Comparison of ENCODE assay signal across 20 cellular contexts in the genomic region with DNA sequence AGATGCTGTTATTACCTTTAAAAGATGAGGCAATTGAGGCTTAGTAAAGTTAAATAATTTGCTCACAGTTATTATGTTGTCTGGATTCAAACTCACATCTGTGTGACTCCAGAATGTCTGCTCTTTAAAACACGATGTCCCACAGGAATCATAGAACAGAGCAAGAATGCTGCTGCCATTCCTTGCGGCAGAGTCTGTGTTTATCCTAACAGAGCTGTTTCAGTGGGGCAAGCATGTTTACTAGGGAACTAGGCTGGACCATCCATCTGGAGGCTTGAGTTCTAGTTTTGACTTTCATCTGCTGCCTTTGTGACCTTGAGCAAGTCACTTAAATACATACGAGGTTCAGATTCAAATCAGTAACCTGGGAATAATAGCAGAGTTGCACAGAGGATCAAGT.
DNase-seq lines count a peak whose midpoint lies in the region; TF ChIP-seq lines count a peak whose summit lies in the region.
"Had no signal": no experiment of that assay in that cellular context is flagged by ENCODE, and none has a peak within 500 bp of the region (broad histone marks: within the 10 kb centered on the region; RNA-seq: fewer than 3 reads in every experiment).

No MANE protein-coding gene starts in this region.

- H3K27me3 ChIP-seq in BLaER1 (no peaks in the 10 kb centered on the region), adipocyte (replicated peaks; ENCODE audit: control insufficient read depth, insufficient read depth, low read length) (no peaks in the 10 kb centered on the region)

- peak overlapping the region; percentile 99 for H3K27ac Mint-ChIP-seq in glutamatergic neuron (ENCODE audit: unreplicated experiment)
- H3K27ac Mint-ChIP-seq: B cell had no signal

- DNase-seq in NCI-H2171 treated with DMSO at 0.1 percent for 48 hours (lab: John Stamatoyannopoulos, UW): peak; percentile 32
- DNase-seq in NCI-H2171 (lab: John Stamatoyannopoulos, UW): no peak
- peak; percentile 38 for DNase-seq in adipocyte (ENCODE audit: low read depth)
- no peak for DNase-seq in glutamatergic neuron
- DNase-seq in stimulated activated CD4-positive, alpha-beta T cell treated with anti-CD3 and anti-CD28 coated beads, Interleukin-12 subunit alpha, Interleukin-12 subunit beta, amount 100 ng/mL, for 4 hours: no peak
- DNase-seq in substantia nigra (lab: John Stamatoyannopoulos, UW): no peak
- DNase-seq in glomerular visceral epithelial cell (ENCODE audit: extremely low spot score): no peak
- DNase-seq: C1 segment of cervical spinal cord; Calu3; CD4-positive, alpha-beta memory T cell; COR-L47; DMS53; DMS79 treated with DMSO at 0.1 percent for 48 hours; GF-D8; GM23248; H7; HCEC 1CT had no signal

- H3K36me3 Mint-ChIP-seq in glutamatergic neuron (ENCODE audit: unreplicated experiment): no peaks in the 10 kb centered on the region
- H3K36me3 Mint-ChIP-seq: CD4-positive, alpha-beta memory T cell had no signal

- peak overlapping the region; percentile 8; the same call in 1 of the 2 replicates for H3K27ac ChIP-seq in BLaER1
- H3K27ac ChIP-seq in substantia nigra (ENCODE audit: low read depth, low read length, poor library complexity, severe bottlenecking): no peak overlapping the region
- H3K27ac ChIP-seq: 22Rv1, GM23248 had no signal

- H3K4me1 ChIP-seq in BLaER1 (peaks cover 53% of the 10 kb centered on the region), adipocyte (ENCODE audit: control insufficient read depth, insufficient read depth, low read length) (peaks cover 10% of the 10 kb centered on the region)

- no peak overlapping the region for H3K4me3 ChIP-seq in BLaER1
- H3K4me3 ChIP-seq in adipocyte (ENCODE audit: low read length): no peak overlapping the region
- H3K4me3 ChIP-seq: GM23248 had no signal

- H3K9me3 Mint-ChIP-seq in glutamatergic neuron (ENCODE audit: unreplicated experiment): peaks cover 10% of the 10 kb centered on the region
- H3K9me3 Mint-ChIP-seq: CD4-positive, alpha-beta memory T cell had no signal

- peaks cover 8% of the 10 kb centered on the region for H3K27me3 Mint-ChIP-seq in glutamatergic neuron (ENCODE audit: unreplicated experiment)
- H3K27me3 Mint-ChIP-seq: B cell; CD4-positive, alpha-beta memory T cell had no signal

- no peak for TF ChIP-seq CTCF in glutamatergic neuron (IDR thresholded peaks at IDR 0.05; ENCODE audit: partially characterized antibody, unreplicated experiment)

- peak overlapping the region; percentile 9 for H3K4me3 Mint-ChIP-seq in glutamatergic neuron (ENCODE audit: unreplicated experiment)
- H3K4me3 Mint-ChIP-seq: B cell had no signal

- H3K4me1 Mint-ChIP-seq in glutamatergic neuron (ENCODE audit: low read depth, unreplicated experiment): peaks cover 74% of the 10 kb centered on the region

- H3K36me3 ChIP-seq in BLaER1 (peaks cover 5% of the 10 kb centered on the region; the same call in 1 of the 2 replicates), adipocyte (ENCODE audit: control insufficient read depth, insufficient read depth, low read length, severe bottlenecking) (no peaks in the 10 kb centered on the region)

- H3K9me3 ChIP-seq in BLaER1 (0 out of 2 replicates have a peak, but pooled peaks cover 5% of the 10 kb centered on the region), adipocyte (ENCODE audit: control insufficient read depth, low read length) (no peaks in the 10 kb centered on the region)

- H4K20me1 ChIP-seq in BLaER1: no peaks in the 10 kb centered on the region

- peak overlapping the region; percentile 79; the same call in 1 of the 2 replicates for H3K4me2 ChIP-seq in BLaER1

- H3K9ac ChIP-seq in BLaER1 (no peak overlapping the region), adipocyte (ENCODE audit: low read length) (no peak overlapping the region)
- H3K9ac ChIP-seq: GM23248 had no signal

Comparison
In these comparisons a context has a peak if more than half of its experiments do, and no peak if none do; other contexts are left out.
1. DNase-seq: peak in NCI-H2171 treated with DMSO at 0.1 percent for 48 hours (single experiment) and adipocyte (single experiment); none in NCI-H2171 (single experiment), glutamatergic neuron (single experiment), stimulated activated CD4-positive, alpha-beta T cell treated with anti-CD3 and anti-CD28 coated beads, Interleukin-12 subunit alpha, Interleukin-12 subunit beta, amount 100 ng/mL, for 4 hours (single experiment), substantia nigra (0 of 49) and glomerular visceral epithelial cell (single experiment).